24 cellular contexts compared by ENCODE assay signal in the genomic region with DNA sequence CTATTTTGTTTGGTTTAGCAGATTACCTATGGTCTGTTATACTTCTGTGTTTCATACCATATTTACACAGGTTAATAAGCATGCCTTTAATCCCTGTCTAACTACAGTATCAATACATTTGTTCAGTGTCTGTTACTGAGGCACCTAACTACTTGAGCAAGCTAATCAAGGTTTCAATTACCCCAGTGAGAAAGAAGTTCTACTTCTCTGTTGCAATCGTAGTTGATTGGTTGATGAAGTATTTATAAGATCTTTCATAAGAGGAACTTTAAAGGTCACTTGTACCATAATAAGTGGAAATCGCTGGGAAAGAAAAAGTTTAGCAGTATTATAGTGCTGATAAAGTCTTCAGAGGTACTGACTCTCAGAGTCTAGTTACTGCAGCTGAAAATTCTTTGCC.
"Had no signal": no experiment of that assay in that cellular context is flagged by ENCODE, and none has a peak within 500 bp of the region (broad histone marks: within the 10 kb centered on the region; RNA-seq: fewer than 3 reads in every experiment).

No MANE protein-coding gene starts in this region.

- H3K36me3 ChIP-seq: brain microvascular endothelial cell, cardiac muscle cell had no signal

- DNase-seq: activated CD4-positive, alpha-beta memory T cell treated with anti-CD3 and anti-CD28 coated beads for 36 hours; activated CD4-positive, alpha-beta T cell treated with anti-CD3 and anti-CD28 coated beads, Interleukin-2, amount 10 ng/mL, durations not matched to agents 7 days and 5 days; activated CD4-positive, CD25-positive, alpha-beta regulatory T cell; activated CD8-positive, alpha-beta memory T cell treated with anti-CD3 and anti-CD28 coated beads for 24 hours; activated effector memory CD4-positive, alpha-beta T cell treated with anti-CD3 and anti-CD28 coated beads, Interleukin-2, amount 50 U/mL, for 16 hours; activated naive CD4-positive, alpha-beta T cell treated with Interleukin-2 at 50 U/mL for 16 hours; activated T-cell treated with anti-CD3 and anti-CD28 coated beads, Interleukin-2, amount 50 U/mL, for 4 hours; amygdala; brain microvascular endothelial cell; cerebellar nuclear complex; MM.1S; NCI-H1092 treated with DMSO at 0.1 percent for 48 hours; NCI-H1436; NCI-H187; NCI-H2081 treated with DMSO at 0.1 percent for 48 hours; NCI-H446; NCI-H524; PC-9; SIG-M5; T-helper 17 cell; T-helper 9 cell had no signal

- H3K4me3 ChIP-seq: cardiac muscle cell, PC-9 had no signal

- H3K36me3 Mint-ChIP-seq: activated CD4-positive, alpha-beta memory T cell treated with anti-CD3 and anti-CD28 coated beads for 36 hours had no signal

- FAIRE-seq: TTC549 had no signal

- H3K4me3 Mint-ChIP-seq: activated CD4-positive, alpha-beta memory T cell treated with anti-CD3 and anti-CD28 coated beads for 36 hours; activated CD4-positive, alpha-beta T cell treated with anti-CD3 and anti-CD28 coated beads, Interleukin-2, amount 10 ng/mL, durations not matched to agents 7 days and 5 days; activated naive CD8-positive, alpha-beta T cell; activated T-cell treated with anti-CD3 and anti-CD28 coated beads, Interleukin-2, amount 50 U/mL, for 4 hours had no signal

- ATAC-seq: activated T-cell treated with anti-CD3 and anti-CD28 coated beads, Interleukin-2, amount 50 U/mL, for 4 hours; T-helper 17 cell had no signal

- H3K9me3 Mint-ChIP-seq: activated CD4-positive, alpha-beta memory T cell treated with anti-CD3 and anti-CD28 coated beads for 36 hours; activated CD4-positive, alpha-beta T cell treated with anti-CD3 and anti-CD28 coated beads, Interleukin-2, amount 10 ng/mL, durations not matched to agents 7 days and 5 days; activated T-cell treated with anti-CD3 and anti-CD28 coated beads, Interleukin-2, amount 50 U/mL, for 4 hours had no signal

- H3K27ac Mint-ChIP-seq: activated CD4-positive, alpha-beta memory T cell treated with anti-CD3 and anti-CD28 coated beads for 36 hours; activated CD4-positive, alpha-beta T cell treated with anti-CD3 and anti-CD28 coated beads, Interleukin-2, amount 10 ng/mL, durations not matched to agents 7 days and 5 days; activated naive CD8-positive, alpha-beta T cell; T-helper 17 cell had no signal

- H3K27me3 Mint-ChIP-seq: activated CD4-positive, alpha-beta memory T cell treated with anti-CD3 and anti-CD28 coated beads for 36 hours; activated CD4-positive, alpha-beta T cell treated with anti-CD3 and anti-CD28 coated beads, Interleukin-2, amount 10 ng/mL, durations not matched to agents 7 days and 5 days; activated naive CD8-positive, alpha-beta T cell; T-helper 17 cell had no signal

- H3K27me3 ChIP-seq: brain microvascular endothelial cell, cardiac muscle cell had no signal

- H3K27ac ChIP-seq: brain microvascular endothelial cell, cardiac muscle cell, PC-9 had no signal

- H3K4me1 Mint-ChIP-seq: activated CD4-positive, alpha-beta T cell treated with anti-CD3 and anti-CD28 coated beads, Interleukin-2, amount 10 ng/mL, durations not matched to agents 7 days and 5 days; T-helper 17 cell had no signal
